16 cellular contexts compared by ENCODE assay signal in the genomic region with DNA sequence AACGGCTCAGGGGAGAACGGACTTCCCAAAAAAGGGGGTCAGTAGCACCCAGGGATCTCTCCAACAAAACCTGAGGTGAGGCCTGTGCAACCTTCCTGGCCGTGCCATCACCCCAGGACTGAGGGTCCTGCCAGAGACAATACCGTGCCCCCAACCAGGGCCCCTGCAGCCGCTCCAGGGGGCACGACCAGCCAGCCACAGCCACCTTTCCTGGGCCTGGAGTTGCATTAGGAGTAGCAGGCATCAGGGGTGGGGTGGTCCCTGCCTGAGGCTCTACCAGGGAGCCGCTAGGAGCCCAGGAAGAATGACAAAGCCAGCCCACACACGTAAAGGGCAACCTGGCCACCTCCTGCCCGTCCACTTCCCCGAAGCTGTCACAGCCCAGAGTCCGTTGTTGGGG.
DNase-seq lines count a peak whose midpoint lies in the region; ATAC-seq and TF ChIP-seq lines count a peak whose summit lies in the region.
"Had no signal": no experiment of that assay in that cellular context is flagged by ENCODE, and none has a peak within 500 bp of the region (broad histone marks: within the 10 kb centered on the region; RNA-seq: fewer than 3 reads in every experiment).

No MANE protein-coding gene starts in this region.

- H3K27ac ChIP-seq in BLaER1, result no peak overlapping the region
- H3K27ac ChIP-seq in BLaER1 treated with 17β-estradiol and CSF1 and Interleukin-3, amounts not matched to agents 10 nM and 100 nM, result no peak overlapping the region
- H3K27ac ChIP-seq in SJCRH30, result peak overlapping the region; percentile 29; the same call in 1 of the 2 replicates

- H3K9ac ChIP-seq in BLaER1, result no peak overlapping the region
- peak overlapping the region in 2 of 11 experiments; percentile 15 to 44; a peak in 2 of 22 replicates for H3K9ac ChIP-seq in BLaER1 treated with 17β-estradiol and CSF1 and Interleukin-3, amounts not matched to agents 10 nM and 100 nM

- H3K27ac Mint-ChIP-seq in osteocyte (ENCODE audit: unreplicated experiment), result no peak overlapping the region
- H3K27ac Mint-ChIP-seq in natural killer cell, result no peak overlapping the region
- H3K27ac Mint-ChIP-seq: CD14-positive monocyte; CD4-positive, alpha-beta T cell; GM23338; HFFc6 had no signal

- H3K4me3 ChIP-seq in BLaER1, result no peak overlapping the region
- H3K4me3 ChIP-seq in BLaER1 treated with 17β-estradiol and CSF1 and Interleukin-3, amounts not matched to agents 10 nM and 100 nM, result no peak overlapping the region
- no peak overlapping the region for H3K4me3 ChIP-seq in SJCRH30
- H3K4me3 ChIP-seq: GM23338, HAP-1 had no signal

- no peaks in the 10 kb centered on the region for H3K4me1 Mint-ChIP-seq in osteocyte (ENCODE audit: unreplicated experiment)
- no peaks in the 10 kb centered on the region for H3K4me1 Mint-ChIP-seq in natural killer cell
- H3K4me1 Mint-ChIP-seq: CD14-positive monocyte; CD8-positive, alpha-beta memory T cell; GM23338 had no signal

- in situ Hi-C loops in G401 (cut with HindIII; ENCODE audit: low sequenced_read_pairs), result no loop called here
- in situ Hi-C loops in GM13977 (cut with MboI; ENCODE audit: low pct_unique_long_range_greater_than_20kb, low sequenced_read_pairs, unreplicated experiment), result no loop called here

- no peaks in the 10 kb centered on the region for H3K27me3 ChIP-seq in BLaER1
- no peaks in the 10 kb centered on the region for H3K27me3 ChIP-seq in BLaER1 treated with 17β-estradiol and CSF1 and Interleukin-3, amounts not matched to agents 10 nM and 100 nM
- peaks cover 43% of the 10 kb centered on the region for H3K27me3 ChIP-seq in SJCRH30

- intact Hi-C loops in natural killer cell (cut with micrococcal nuclease), result no loop called here

- no peak for TF ChIP-seq CTCF in osteocyte (IDR thresholded peaks at IDR 0.05)
- TF ChIP-seq CTCF in GM13977 (IDR thresholded peaks at IDR 0.05; ENCODE audit: extremely low read depth, insufficient read depth, missing control alignments), result no peak
- TF ChIP-seq CTCF in natural killer cell (IDR thresholded peaks at IDR 0.05), result no peak

- H3K9me3 ChIP-seq in BLaER1 (peaks cover 13% of the 10 kb centered on the region), SJCRH30 (replicated peaks) (no peaks in the 10 kb centered on the region)
- peaks cover 11 to 20% (median 15%) of the 10 kb centered on the region in 11 experiments; a peak in 21 of 22 replicates for H3K9me3 ChIP-seq in BLaER1 treated with 17β-estradiol and CSF1 and Interleukin-3, amounts not matched to agents 10 nM and 100 nM (replicated peaks in 1 of 11)
- H3K9me3 ChIP-seq: HAP-1 had no signal

- H3K27me3 Mint-ChIP-seq in osteocyte (ENCODE audit: unreplicated experiment) (no peaks in the 10 kb centered on the region), natural killer cell (ENCODE audit: low read depth in 2 of 2) (peaks cover 4 to 5% of the 10 kb centered on the region in 2 donors)

- no peak for DNase-seq in SJCRH30
- peak; percentile 75 for DNase-seq in osteocyte (ENCODE audit: extremely low spot score, unreplicated experiment)
- no peak for DNase-seq in G401 (ENCODE audit: low spot score)
- no peak for DNase-seq in UCSD-AML1 (lab: John Stamatoyannopoulos, UW; ENCODE audit: unreplicated experiment)
- DNase-seq in GM13977 (ENCODE audit: low spot score), result no peak
- no peak for DNase-seq in natural killer cell
- DNase-seq: CD4-positive, alpha-beta T cell; CD8-positive, alpha-beta memory T cell; DMS53; DMS79 treated with DMSO at 0.1 percent for 48 hours; HFFc6 had no signal

- no peaks in the 10 kb centered on the region for H4K20me1 ChIP-seq in BLaER1
- no peaks in the 10 kb centered on the region for H4K20me1 ChIP-seq in BLaER1 treated with 17β-estradiol and CSF1 and Interleukin-3, amounts not matched to agents 10 nM and 100 nM

- H3K4me2 ChIP-seq in BLaER1, result peak overlapping the region; percentile 72
- peak overlapping the region in 9 of 11 experiments; percentile 21 to 80 (median 69); a peak in 17 of 22 replicates for H3K4me2 ChIP-seq in BLaER1 treated with 17β-estradiol and CSF1 and Interleukin-3, amounts not matched to agents 10 nM and 100 nM
- H3K4me2 ChIP-seq: GM23338 had no signal

- H3K9me3 Mint-ChIP-seq in osteocyte (ENCODE audit: unreplicated experiment) (peaks cover 18% of the 10 kb centered on the region), natural killer cell (no peaks in the 10 kb centered on the region)
- H3K9me3 Mint-ChIP-seq: CD4-positive, alpha-beta T cell; CD8-positive, alpha-beta memory T cell had no signal

- no peak overlapping the region for H3K4me3 Mint-ChIP-seq in osteocyte (ENCODE audit: unreplicated experiment)
- no peak overlapping the region for H3K4me3 Mint-ChIP-seq in natural killer cell
- H3K4me3 Mint-ChIP-seq: CD14-positive monocyte; CD4-positive, alpha-beta T cell; CD8-positive, alpha-beta memory T cell; GM23338; HFFc6 had no signal

- H3K36me3 Mint-ChIP-seq in osteocyte (ENCODE audit: unreplicated experiment) (no peaks in the 10 kb centered on the region), natural killer cell (no peaks in the 10 kb centered on the region)
- H3K36me3 Mint-ChIP-seq: CD14-positive monocyte; CD8-positive, alpha-beta memory T cell had no signal

- H3K36me3 ChIP-seq in BLaER1 (no peaks in the 10 kb centered on the region), SJCRH30 (no peaks in the 10 kb centered on the region)
- no peaks in the 10 kb centered on the region for H3K36me3 ChIP-seq in BLaER1 treated with 17β-estradiol and CSF1 and Interleukin-3, amounts not matched to agents 10 nM and 100 nM
- H3K36me3 ChIP-seq: HAP-1 had no signal

- H3K4me1 ChIP-seq in BLaER1 (peaks cover 43% of the 10 kb centered on the region), SJCRH30 (no peaks in the 10 kb centered on the region; the same call in 1 of the 2 replicates)
- peaks cover 6 to 37% (median 29%) of the 10 kb centered on the region in 10 experiments for H3K4me1 ChIP-seq in BLaER1 treated with 17β-estradiol and CSF1 and Interleukin-3, amounts not matched to agents 10 nM and 100 nM
- H3K4me1 ChIP-seq: HAP-1 had no signal

- ATAC-seq in natural killer cell, result no peak
- ATAC-seq: GM23338 had no signal
